In the genomic region with DNA sequence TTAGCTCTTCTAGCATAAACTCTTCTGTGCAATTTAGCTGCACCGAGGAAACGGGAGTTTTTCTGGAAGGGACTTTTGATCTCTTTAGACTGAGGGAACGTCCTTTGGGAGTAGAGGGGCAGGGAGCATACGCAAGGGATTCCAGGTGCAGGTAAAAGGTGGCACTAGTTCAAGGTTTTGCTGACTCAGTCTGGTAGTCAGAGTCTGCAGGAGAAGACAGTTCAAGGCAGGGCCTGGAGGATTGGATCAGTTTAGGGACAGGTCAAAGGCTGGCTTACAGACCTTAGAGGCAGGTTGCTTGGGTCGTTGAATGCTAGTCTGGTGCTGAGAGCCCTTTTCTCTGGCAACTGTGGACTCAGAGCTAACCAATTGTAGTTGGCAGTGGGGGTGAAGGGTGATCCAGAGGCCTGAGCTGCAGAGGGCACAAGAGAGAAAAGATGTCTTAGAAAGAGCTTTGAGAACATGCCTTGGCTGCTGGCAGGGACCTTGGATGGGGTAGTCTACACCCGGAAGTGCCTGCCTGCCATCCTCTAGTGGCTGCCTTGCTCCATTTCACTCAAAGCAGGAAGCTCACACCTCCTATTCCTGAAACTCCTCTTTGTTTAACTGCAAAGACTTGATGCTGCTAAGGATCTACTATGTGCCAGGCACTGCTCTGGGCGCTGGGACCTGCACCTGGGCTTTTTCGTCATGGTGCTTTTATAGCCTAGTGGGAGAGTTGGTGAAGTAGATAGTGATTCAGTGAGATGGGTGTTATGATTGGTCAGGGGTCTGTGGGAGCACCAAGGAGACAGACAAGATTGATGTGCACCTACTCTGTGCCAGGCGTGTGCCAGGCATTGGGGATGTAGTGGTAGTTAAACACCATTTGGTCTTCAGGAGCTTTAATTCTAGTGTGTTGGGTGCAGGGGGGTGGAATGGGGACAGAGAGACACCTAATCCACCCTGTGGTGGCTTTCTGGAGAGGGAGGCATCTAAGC, we compare ENCODE assay signal across 9 cellular contexts. TPM values are rescaled to one million over a fixed set of nuclear protein-coding genes. Genes with fewer than 3 reads are reported as not detected.
DNase-seq lines count a peak whose midpoint lies in the region; ATAC-seq lines count a peak whose summit lies in the region.
"Had no signal": no experiment of that assay in that cellular context is flagged by ENCODE, and none has a peak within 500 bp of the region (broad histone marks: within the 10 kb centered on the region; RNA-seq: fewer than 3 reads in every experiment).

No MANE protein-coding gene starts in this region.

- H2BK5ac ChIP-seq in trophoblast cell (ENCODE audit: low read depth, low read length, poor library complexity), result no peak overlapping the region

- peaks cover 11 to 12% of the 10 kb centered on the region in 2 experiments for H3K4me1 ChIP-seq in trophoblast cell (ENCODE audit: control insufficient read depth in 1 of 2, insufficient read depth in 2 of 2, low read length in 2 of 2)

- H3K23ac ChIP-seq in trophoblast cell (ENCODE audit: low read length), result no peak overlapping the region

- H4K12ac ChIP-seq in trophoblast cell (ENCODE audit: low read depth, low read length), result no peak overlapping the region

- no peaks in the 10 kb centered on the region for H3K36me3 ChIP-seq in trophoblast cell (ENCODE audit: control insufficient read depth in 1 of 2, insufficient read depth in 2 of 2, low read length in 2 of 2)

- H3K79me2 ChIP-seq in trophoblast cell (ENCODE audit: control insufficient read depth, insufficient read depth, low read length, poor library complexity), result peaks cover 3% of the 10 kb centered on the region

- H2AK5ac ChIP-seq in trophoblast cell (ENCODE audit: low read length), result no peak overlapping the region

- peaks cover 13% of the 10 kb centered on the region for H3K36me3 Mint-ChIP-seq in activated naive CD8-positive, alpha-beta T cell treated with anti-CD3 and anti-CD28 coated beads for 36 hours
- H3K36me3 Mint-ChIP-seq in naive B cell, result no peaks in the 10 kb centered on the region

- H3K14ac ChIP-seq in trophoblast cell (ENCODE audit: low read length), result no peak overlapping the region

- no peak for ATAC-seq in naive B cell (ENCODE audit: low read depth in 2 of 2)
- no peak for ATAC-seq in HG03460 (IDR thresholded peaks at IDR 0.05; ENCODE audit: unreplicated experiment)
- ATAC-seq in GM21381 (IDR thresholded peaks at IDR 0.05; ENCODE audit: unreplicated experiment), result no peak
- no peak for ATAC-seq in GM19395 (IDR thresholded peaks at IDR 0.05; ENCODE audit: unreplicated experiment)

- DNase-seq in COLO668 (lab: John Stamatoyannopoulos, UW; ENCODE audit: unreplicated experiment) (peak; percentile 6), naive B cell (no peak), trophoblast cell (no peak)
- DNase-seq in Jurkat, Clone E6-1 (ENCODE audit: low read depth, low spot score), result peak; percentile 53
- DNase-seq in activated naive CD8-positive, alpha-beta T cell treated with anti-CD3 and anti-CD28 coated beads for 36 hours, result peak; percentile 13
- DNase-seq: GOT3 had no signal

- H3K4me2 ChIP-seq in trophoblast cell (ENCODE audit: low read length), result no peak overlapping the region

- H3K27me3 Mint-ChIP-seq in activated naive CD8-positive, alpha-beta T cell treated with anti-CD3 and anti-CD28 coated beads for 36 hours, result no peaks in the 10 kb centered on the region
- no peaks in the 10 kb centered on the region for H3K27me3 Mint-ChIP-seq in naive B cell

- H3K9me3 Mint-ChIP-seq in activated naive CD8-positive, alpha-beta T cell treated with anti-CD3 and anti-CD28 coated beads for 36 hours, result no peaks in the 10 kb centered on the region
- peaks cover 0 to 2% (median 0%) of the 10 kb centered on the region in 7 donors for H3K9me3 Mint-ChIP-seq in naive B cell

- H3K27me3 ChIP-seq in trophoblast cell (ENCODE audit: insufficient read depth, low read length), result no peaks in the 10 kb centered on the region

- H3K9ac ChIP-seq in trophoblast cell (ENCODE audit: low read length), result no peak overlapping the region

- WGBS in trophoblast cell (ENCODE audit: extremely low coverage, insufficient coverage, insufficient read length), result no CpG with 5 or more reads among the region's 9 CpGs

- peak overlapping the region; percentile 91 for H3K4me3 Mint-ChIP-seq in activated naive CD8-positive, alpha-beta T cell treated with anti-CD3 and anti-CD28 coated beads for 36 hours
- H3K4me3 Mint-ChIP-seq in naive B cell, result peak overlapping the region; percentile 97 to 99 (median 98)

- no peak overlapping the region for H4K91ac ChIP-seq in trophoblast cell (ENCODE audit: low read depth, low read length)

- H3K4ac ChIP-seq in trophoblast cell (ENCODE audit: low read depth, low read length), result no peak overlapping the region

- no peak overlapping the region for H2AFZ ChIP-seq in trophoblast cell (ENCODE audit: insufficient read depth, low read length, poor library complexity)

- H2BK12ac ChIP-seq in trophoblast cell (ENCODE audit: low read length), result no peak overlapping the region

- H3K18ac ChIP-seq in trophoblast cell (ENCODE audit: low read length), result no peak overlapping the region

- peak overlapping the region; percentile 95 for H3K4me3 ChIP-seq in Jurkat, Clone E6-1 (ENCODE audit: low read length)
- no peak overlapping the region for H3K4me3 ChIP-seq in trophoblast cell (ENCODE audit: low read depth, low read length)

- H3K27ac Mint-ChIP-seq in activated naive CD8-positive, alpha-beta T cell treated with anti-CD3 and anti-CD28 coated beads for 36 hours, result peak overlapping the region; percentile 95
- peak overlapping the region; percentile 98 to 100 (median 99) for H3K27ac Mint-ChIP-seq in naive B cell

- H4K8ac ChIP-seq in trophoblast cell (ENCODE audit: low read depth, low read length), result no peak overlapping the region

- H3K79me1 ChIP-seq in trophoblast cell (ENCODE audit: low read length), result peaks cover 8% of the 10 kb centered on the region

- peaks cover 66% of the 10 kb centered on the region for H3K4me1 Mint-ChIP-seq in activated naive CD8-positive, alpha-beta T cell treated with anti-CD3 and anti-CD28 coated beads for 36 hours
- peaks cover 73 to 88% (median 87%) of the 10 kb centered on the region in 3 donors for H3K4me1 Mint-ChIP-seq in naive B cell

- H3K9me3 ChIP-seq in trophoblast cell (ENCODE audit: insufficient read depth, low read depth, low read length), result no peaks in the 10 kb centered on the region

- H3K27ac ChIP-seq in trophoblast cell (ENCODE audit: low read depth, low read length), result no peak overlapping the region

- no peak overlapping the region for H2BK120ac ChIP-seq in trophoblast cell (ENCODE audit: insufficient read depth, low read length, poor library complexity)

RNA-seq across cellular contexts. Expression of a gene that starts 17.1 kb away (rescaled TPM):
- 5.9 TPM for polyA plus RNA-seq in Jurkat, Clone E6-1 (2012; ENCODE audit: insufficient read depth, insufficient read length)
- 1 to 10 TPM; 5.1 to 5.9 TPM for total RNA-seq in activated naive CD8-positive, alpha-beta T cell treated with anti-CD3 and anti-CD28 coated beads for 36 hours
- under 1 TPM in 4 of 6 donors, not detected in 2; 0.04 to 0.16 (median 0.10) TPM for polyA plus RNA-seq in naive B cell (ENCODE audit: low read depth in 6 of 6)
- polyA plus RNA-seq in trophoblast cell (2013), result 0.07 and 0.11 TPM in 2 replicates

RNA-seq across cellular contexts. Expression of a gene that starts 52.7 kb away (rescaled TPM):
- not detected for polyA plus RNA-seq in Jurkat, Clone E6-1 (2012; ENCODE audit: insufficient read depth, insufficient read length)
- total RNA-seq in activated naive CD8-positive, alpha-beta T cell treated with anti-CD3 and anti-CD28 coated beads for 36 hours, result not detected
- polyA plus RNA-seq in naive B cell (ENCODE audit: low read depth in 6 of 6), result not detected
- not detected in 2 replicates for polyA plus RNA-seq in trophoblast cell (2013)

RNA-seq across cellular contexts. Expression of a gene that starts 56.7 kb away (rescaled TPM):
- polyA plus RNA-seq in Jurkat, Clone E6-1 (2012; ENCODE audit: insufficient read depth, insufficient read length), result not detected
- total RNA-seq in activated naive CD8-positive, alpha-beta T cell treated with anti-CD3 and anti-CD28 coated beads for 36 hours, result not detected
- not detected for polyA plus RNA-seq in naive B cell (ENCODE audit: low read depth in 6 of 6)
- polyA plus RNA-seq in trophoblast cell (2013), result not detected in 2 replicates

Comparison
In these comparisons a context has a peak if more than half of its experiments do, and no peak if none do; other contexts are left out.
1. DNase-seq: peak in COLO668 (single experiment), Jurkat, Clone E6-1 (single experiment) and activated naive CD8-positive, alpha-beta T cell treated with anti-CD3 and anti-CD28 coated beads for 36 hours (single experiment); none in naive B cell (single experiment) and trophoblast cell (0 of 2).